In the genomic region with DNA sequence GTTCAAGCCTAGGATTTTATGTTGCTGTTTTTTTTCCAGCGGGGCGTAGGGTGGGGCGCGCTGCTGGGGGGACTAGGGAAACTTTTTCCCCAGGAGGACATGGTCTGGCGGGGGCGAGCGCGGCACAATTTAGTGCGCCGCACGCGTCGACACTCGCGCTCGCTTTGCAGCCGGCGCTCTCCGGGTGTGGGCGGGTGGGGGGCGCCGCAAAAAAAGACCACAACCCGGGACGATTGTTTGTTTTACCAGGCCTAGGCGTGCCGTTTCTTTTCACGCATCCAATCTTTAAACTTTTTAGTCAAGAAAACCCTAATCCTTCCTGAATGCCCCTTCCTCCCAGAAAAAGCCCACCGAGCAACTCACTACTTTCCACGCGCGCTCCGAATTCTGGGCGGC, we compare ENCODE assay signal across 8 cellular contexts. TPM values are rescaled to one million over a fixed set of nuclear protein-coding genes. Genes with fewer than 3 reads are reported as not detected.
DNase-seq lines count a peak whose midpoint lies in the region; ATAC-seq and TF ChIP-seq lines count a peak whose summit lies in the region.

No MANE protein-coding gene starts in this region.

- H3K4me3 ChIP-seq in ascending aorta (peak overlapping the region; percentile 77 to 92), stomach (peak overlapping the region; percentile 81 to 92 (median 90))

- no peaks in the 10 kb centered on the region for H3K9me3 ChIP-seq in ascending aorta
- H3K9me3 ChIP-seq in stomach, result no peaks in the 10 kb centered on the region

- peaks cover 0 to 18% of the 10 kb centered on the region in 2 donors for H3K4me1 ChIP-seq in ascending aorta
- H3K4me1 ChIP-seq in stomach, result peaks cover 0 to 38% (median 27%) of the 10 kb centered on the region in 4 donors

- peaks cover 11 to 18% of the 10 kb centered on the region in 2 donors for H3K36me3 ChIP-seq in ascending aorta
- H3K36me3 ChIP-seq in stomach, result peaks cover 22 to 38% (median 26%) of the 10 kb centered on the region in 4 donors

- H3K27me3 ChIP-seq in ascending aorta (no peaks in the 10 kb centered on the region), layer of hippocampus (ENCODE audit: control insufficient read depth, insufficient read depth, low read length) (peaks cover 3% of the 10 kb centered on the region), stomach (no peaks in the 10 kb centered on the region)

- TF ChIP-seq CTCF in ascending aorta (IDR thresholded peaks at IDR 0.05), result no peak
- no peak for TF ChIP-seq CTCF in stomach (IDR thresholded peaks at IDR 0.05)

- intact Hi-C loops in ascending aorta (cut with DNase I), result loop anchor here (2.0 to 5.0 kb wide), 4 partner anchors 149 to 853 kb away; no protein-coding TSS in a partner anchor
- intact Hi-C loops in stomach (cut with DNase I; ENCODE audit: low total_unique reads), result no loop called here
- intact Hi-C loops in posterior cingulate gyrus (cut with DNase I), result no loop called here

- ATAC-seq in GM19351 (IDR thresholded peaks at IDR 0.05; ENCODE audit: unreplicated experiment), result no peak
- no peak for ATAC-seq in GM18517 (IDR thresholded peaks at IDR 0.05; ENCODE audit: unreplicated experiment)

- H3K27ac ChIP-seq in ascending aorta (peak overlapping the region; percentile 100), layer of hippocampus (ENCODE audit: low read depth, low read length) (peak overlapping the region; percentile 98), stomach (peak overlapping the region; percentile 94 to 100 (median 100))

- TF ChIP-seq POLR2A in stomach (IDR thresholded peaks at IDR 0.05), result no peak

- no peak for TF ChIP-seq EP300 in stomach (IDR thresholded peaks at IDR 0.05)

- peak; percentile 50 for DNase-seq in stimulated activated CD4-positive, alpha-beta T cell treated with anti-CD3 and anti-CD28 coated beads, Interleukin-12 subunit alpha, Interleukin-12 subunit beta, amount 100 ng/mL, for 4 hours
- no peak for DNase-seq in stimulated activated CD4-positive, alpha-beta T cell treated with anti-CD3 and anti-CD28 coated beads, Interleukin-2, amount 100 ng/mL, for 48 hours
- no peak for DNase-seq in ascending aorta (ENCODE audit: low spot score in 2 of 2)
- no peak for DNase-seq in stomach
- DNase-seq in posterior cingulate gyrus, result no peak

- WGBS in stomach, 5 donors, result 0 to 1% (median 0%) methylated on average over 28 to 33 of the region's 33 CpGs

RNA-seq across cellular contexts. Expression of a gene that starts 0.9 kb away (rescaled TPM):
- total RNA-seq in ascending aorta (772 TPM), stomach (100 to 1,000 TPM in 4 of 5 donors, 10 to 100 TPM in 1; 44.4 to 655 (median 255) TPM)
- 10 to 100 TPM; 64.0 to 80.1 (median 70.4) TPM for polyA plus RNA-seq in stomach
